In the genomic region with DNA sequence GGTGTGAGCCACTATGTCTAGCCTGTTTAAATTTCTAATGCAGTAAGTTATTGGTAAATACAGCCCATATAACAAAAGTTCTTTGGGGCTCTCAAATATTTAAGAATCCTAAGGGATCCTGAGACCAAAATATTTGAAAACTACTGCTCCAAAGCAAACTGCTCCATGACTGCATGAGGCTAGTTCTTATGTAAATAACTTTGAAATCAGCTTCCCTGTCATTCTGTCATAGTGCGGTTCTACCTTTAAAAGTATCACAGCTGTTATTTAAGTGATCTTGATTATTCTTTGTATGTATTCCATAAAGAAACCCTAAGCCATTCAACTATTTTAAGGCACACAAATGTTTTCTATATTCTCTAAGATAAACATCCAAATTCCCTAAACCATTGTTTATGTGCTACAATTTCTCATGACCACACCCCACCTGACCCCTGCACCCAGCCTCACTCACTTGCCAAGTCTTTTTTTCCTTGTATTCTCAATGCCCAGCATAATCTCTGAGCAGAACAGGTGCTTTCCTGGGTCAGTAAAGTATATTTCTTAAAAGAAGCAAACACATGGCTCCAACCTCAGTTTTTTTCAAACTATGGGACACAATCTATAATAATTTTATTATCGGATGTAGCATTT, we compare ENCODE assay signal across 1 cellular context.
TF ChIP-seq lines count a peak whose summit lies in the region.

No MANE protein-coding gene starts in this region.

TF ChIP-seq in GM23338, 12 proteins besides CTCF, POLR2A, EP300 and RAD21 (continued from another document):
- no peak for TF ChIP-seq ZNF462 (CRISPR knock-in tag; IDR thresholded peaks at IDR 0.05)
- TF ChIP-seq EZH2phosphoT487 (IDR thresholded peaks at IDR 0.05; ENCODE audit: unreplicated experiment): no peak
- no peak for TF ChIP-seq CREB1 (CRISPR knock-in tag; IDR thresholded peaks at IDR 0.05; ENCODE audit: low read depth)
- TF ChIP-seq, protein P1, sequence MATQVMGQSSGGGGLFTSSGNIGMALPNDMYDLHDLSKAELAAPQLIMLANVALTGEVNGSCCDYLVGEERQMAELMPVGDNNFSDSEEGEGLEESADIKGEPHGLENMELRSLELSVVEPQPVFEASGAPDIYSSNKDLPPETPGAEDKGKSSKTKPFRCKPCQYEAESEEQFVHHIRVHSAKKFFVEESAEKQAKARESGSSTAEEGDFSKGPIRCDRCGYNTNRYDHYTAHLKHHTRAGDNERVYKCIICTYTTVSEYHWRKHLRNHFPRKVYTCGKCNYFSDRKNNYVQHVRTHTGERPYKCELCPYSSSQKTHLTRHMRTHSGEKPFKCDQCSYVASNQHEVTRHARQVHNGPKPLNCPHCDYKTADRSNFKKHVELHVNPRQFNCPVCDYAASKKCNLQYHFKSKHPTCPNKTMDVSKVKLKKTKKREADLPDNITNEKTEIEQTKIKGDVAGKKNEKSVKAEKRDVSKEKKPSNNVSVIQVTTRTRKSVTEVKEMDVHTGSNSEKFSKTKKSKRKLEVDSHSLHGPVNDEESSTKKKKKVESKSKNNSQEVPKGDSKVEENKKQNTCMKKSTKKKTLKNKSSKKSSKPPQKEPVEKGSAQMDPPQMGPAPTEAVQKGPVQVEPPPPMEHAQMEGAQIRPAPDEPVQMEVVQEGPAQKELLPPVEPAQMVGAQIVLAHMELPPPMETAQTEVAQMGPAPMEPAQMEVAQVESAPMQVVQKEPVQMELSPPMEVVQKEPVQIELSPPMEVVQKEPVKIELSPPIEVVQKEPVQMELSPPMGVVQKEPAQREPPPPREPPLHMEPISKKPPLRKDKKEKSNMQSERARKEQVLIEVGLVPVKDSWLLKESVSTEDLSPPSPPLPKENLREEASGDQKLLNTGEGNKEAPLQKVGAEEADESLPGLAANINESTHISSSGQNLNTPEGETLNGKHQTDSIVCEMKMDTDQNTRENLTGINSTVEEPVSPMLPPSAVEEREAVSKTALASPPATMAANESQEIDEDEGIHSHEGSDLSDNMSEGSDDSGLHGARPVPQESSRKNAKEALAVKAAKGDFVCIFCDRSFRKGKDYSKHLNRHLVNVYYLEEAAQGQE (IDR thresholded peaks at IDR 0.05; ENCODE audit: unreplicated experiment): no peak
- no peak for TF ChIP-seq JUNB (IDR thresholded peaks at IDR 0.05; ENCODE audit: unreplicated experiment)
- TF ChIP-seq ETS1 (IDR thresholded peaks at IDR 0.05): no peak
- TF ChIP-seq ZNF114 (CRISPR knock-in tag; IDR thresholded peaks at IDR 0.05): no peak
TF ChIP-seq in GM23338: peak in this region for 0.
